In genomic region chr10:119206603-119207366, GRCh38 we compare ENCODE assay signal across 1 cellular context.
TF ChIP-seq lines count a peak whose summit lies in the region.

No MANE protein-coding gene starts in this region.

TF ChIP-seq in HepG2, 621 proteins besides CTCF, POLR2A, EP300 and RAD21 (continued from another document and continues in another):
- TF ChIP-seq, protein P1, sequence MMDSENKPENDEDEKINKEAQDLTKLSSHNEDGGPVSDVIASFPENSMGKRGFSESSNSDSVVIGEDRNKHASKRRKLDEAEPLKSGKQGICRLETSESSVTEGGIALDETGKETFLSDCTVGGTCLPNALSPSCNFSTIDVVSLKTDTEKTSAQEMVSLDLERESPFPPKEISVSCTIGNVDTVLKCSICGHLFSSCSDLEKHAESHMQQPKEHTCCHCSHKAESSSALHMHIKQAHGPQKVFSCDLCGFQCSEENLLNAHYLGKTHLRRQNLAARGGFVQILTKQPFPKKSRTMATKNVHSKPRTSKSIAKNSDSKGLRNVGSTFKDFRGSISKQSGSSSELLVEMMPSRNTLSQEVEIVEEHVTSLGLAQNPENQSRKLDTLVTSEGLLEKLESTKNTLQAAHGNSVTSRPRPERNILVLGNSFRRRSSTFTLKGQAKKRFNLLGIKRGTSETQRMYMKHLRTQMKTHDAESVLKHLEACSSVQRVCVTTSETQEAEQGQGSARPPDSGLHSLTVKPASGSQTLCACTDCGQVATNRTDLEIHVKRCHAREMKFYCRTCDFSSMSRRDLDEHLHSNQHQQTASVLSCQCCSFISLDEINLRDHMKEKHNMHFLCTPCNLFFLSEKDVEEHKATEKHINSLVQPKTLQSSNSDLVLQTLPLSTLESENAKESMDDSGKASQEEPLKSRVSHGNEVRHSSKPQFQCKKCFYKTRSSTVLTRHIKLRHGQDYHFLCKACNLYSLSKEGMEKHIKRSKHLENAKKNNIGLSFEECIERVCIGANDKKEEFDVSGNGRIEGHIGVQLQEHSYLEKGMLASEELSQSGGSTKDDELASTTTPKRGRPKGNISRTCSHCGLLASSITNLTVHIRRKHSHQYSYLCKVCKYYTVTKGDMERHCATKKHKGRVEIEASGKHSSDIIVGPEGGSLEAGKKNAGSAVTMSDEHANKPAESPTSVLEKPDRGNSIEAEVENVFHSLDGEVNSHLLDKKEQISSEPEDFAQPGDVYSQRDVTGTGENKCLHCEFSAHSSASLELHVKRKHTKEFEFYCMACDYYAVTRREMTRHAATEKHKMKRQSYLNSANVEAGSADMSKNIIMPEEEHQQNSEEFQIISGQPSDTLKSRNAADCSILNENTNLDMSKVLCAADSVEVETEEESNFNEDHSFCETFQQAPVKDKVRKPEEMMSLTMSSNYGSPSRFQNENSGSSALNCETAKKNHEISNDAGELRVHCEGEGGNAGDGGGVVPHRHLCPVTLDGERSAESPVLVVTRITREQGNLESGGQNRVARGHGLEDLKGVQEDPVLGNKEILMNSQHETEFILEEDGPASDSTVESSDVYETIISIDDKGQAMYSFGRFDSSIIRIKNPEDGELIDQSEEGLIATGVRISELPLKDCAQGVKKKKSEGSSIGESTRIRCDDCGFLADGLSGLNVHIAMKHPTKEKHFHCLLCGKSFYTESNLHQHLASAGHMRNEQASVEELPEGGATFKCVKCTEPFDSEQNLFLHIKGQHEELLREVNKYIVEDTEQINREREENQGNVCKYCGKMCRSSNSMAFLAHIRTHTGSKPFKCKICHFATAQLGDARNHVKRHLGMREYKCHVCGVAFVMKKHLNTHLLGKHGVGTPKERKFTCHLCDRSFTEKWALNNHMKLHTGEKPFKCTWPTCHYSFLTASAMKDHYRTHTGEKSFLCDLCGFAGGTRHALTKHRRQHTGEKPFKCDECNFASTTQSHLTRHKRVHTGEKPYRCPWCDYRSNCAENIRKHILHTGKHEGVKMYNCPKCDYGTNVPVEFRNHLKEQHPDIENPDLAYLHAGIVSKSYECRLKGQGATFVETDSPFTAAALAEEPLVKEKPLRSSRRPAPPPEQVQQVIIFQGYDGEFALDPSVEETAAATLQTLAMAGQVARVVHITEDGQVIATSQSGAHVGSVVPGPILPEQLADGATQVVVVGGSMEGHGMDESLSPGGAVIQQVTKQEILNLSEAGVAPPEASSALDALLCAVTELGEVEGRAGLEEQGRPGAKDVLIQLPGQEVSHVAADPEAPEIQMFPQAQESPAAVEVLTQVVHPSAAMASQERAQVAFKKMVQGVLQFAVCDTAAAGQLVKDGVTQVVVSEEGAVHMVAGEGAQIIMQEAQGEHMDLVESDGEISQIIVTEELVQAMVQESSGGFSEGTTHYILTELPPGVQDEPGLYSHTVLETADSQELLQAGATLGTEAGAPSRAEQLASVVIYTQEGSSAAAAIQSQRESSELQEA (CRISPR knock-in tag; IDR thresholded peaks at IDR 0.05; ENCODE audit: not compliant biosample characterization): no peak
- TF ChIP-seq SIN3B (IDR thresholded peaks at IDR 0.05; ENCODE audit: low read length) (no peak), CBX2 (IDR thresholded peaks at IDR 0.05; ENCODE audit: low read depth, low read length) (no peak), CBX2 (CRISPR knock-in tag; IDR thresholded peaks at IDR 0.05; ENCODE audit: low read depth) (no peak), TCF7L2 (IDR thresholded peaks at IDR 0.05; ENCODE audit: low read depth, low read length) (no peak), ZBTB38 (CRISPR knock-in tag; IDR thresholded peaks at IDR 0.05) (no peak), ZNF441 (CRISPR knock-in tag; IDR thresholded peaks at IDR 0.05; ENCODE audit: borderline replicate concordance) (peak; percentile 30; the same call in 1 of the 2 replicates), NFATC3 (CRISPR knock-in tag; IDR thresholded peaks at IDR 0.05) (no peak), ZNF749 (CRISPR knock-in tag; IDR thresholded peaks at IDR 0.05; ENCODE audit: borderline replicate concordance) (no peak), ELK4 (CRISPR knock-in tag; IDR thresholded peaks at IDR 0.05; ENCODE audit: borderline replicate concordance) (no peak), SIX4 (CRISPR knock-in tag; IDR thresholded peaks at IDR 0.05) (no peak), SALL1 (CRISPR knock-in tag; IDR thresholded peaks at IDR 0.05) (no peak), SOX6 (IDR thresholded peaks at IDR 0.05) (no peak), SOX6 (CRISPR knock-in tag; IDR thresholded peaks at IDR 0.05) (peak; percentile 15; the same call in 1 of the 2 replicates), THAP7 (CRISPR knock-in tag; IDR thresholded peaks at IDR 0.05) (peak; percentile 38; the same call in 1 of the 2 replicates), SMARCE1 (IDR thresholded peaks at IDR 0.05; ENCODE audit: borderline replicate concordance) (no peak), ZFP1 (CRISPR knock-in tag; IDR thresholded peaks at IDR 0.05) (0 out of 2 replicates have a peak, but pooled peaks have one; percentile 18), NCOR1 (IDR thresholded peaks at IDR 0.05; ENCODE audit: borderline replicate concordance, low read length) (no peak), PLRG1 (conservative IDR thresholded peaks at IDR 0.05) (no peak), ZNF12 (CRISPR knock-in tag; IDR thresholded peaks at IDR 0.05) (no peak), ZBTB4 (CRISPR knock-in tag; IDR thresholded peaks at IDR 0.05; ENCODE audit: borderline replicate concordance) (no peak), ZNF672 (CRISPR knock-in tag; IDR thresholded peaks at IDR 0.05) (no peak), AGO2 (optimal IDR thresholded peaks at IDR 0.05; ENCODE audit: low read depth, low read length) (peak; percentile 96), MEF2D (CRISPR knock-in tag; IDR thresholded peaks at IDR 0.05) (0 out of 2 replicates have a peak, but pooled peaks have one; percentile 7), ZNF558 (CRISPR knock-in tag; IDR thresholded peaks at IDR 0.05; ENCODE audit: borderline replicate concordance) (peak; percentile 80; the same call in 1 of the 2 replicates), BHLHE40 (IDR thresholded peaks at IDR 0.05; ENCODE audit: low read length) (no peak), ZNF660 (CRISPR knock-in tag; IDR thresholded peaks at IDR 0.05; ENCODE audit: borderline replicate concordance, low read depth) (no peak), NBN (conservative IDR thresholded peaks at IDR 0.05) (no peak), FOXK1 (CRISPR knock-in tag; IDR thresholded peaks at IDR 0.05; ENCODE audit: borderline replicate concordance, low read depth) (no peak), KDM6A (CRISPR knock-in tag; IDR thresholded peaks at IDR 0.05; ENCODE audit: low read depth) (no peak), ZFX (CRISPR knock-in tag; IDR thresholded peaks at IDR 0.05; ENCODE audit: low read depth) (peak; percentile 79), CCAR2 (optimal IDR thresholded peaks at IDR 0.05; ENCODE audit: low read depth, low read length) (no peak), MAZ (IDR thresholded peaks at IDR 0.05; ENCODE audit: borderline replicate concordance, low read depth, low read length) (0 out of 2 replicates have a peak, but pooled peaks have one; percentile 26), MAZ (CRISPR knock-in tag; IDR thresholded peaks at IDR 0.05; ENCODE audit: low read depth) (no peak; the same call in 1 of the 2 replicates), ZNF446 (CRISPR knock-in tag; IDR thresholded peaks at IDR 0.05) (no peak), ZNF557 (CRISPR knock-in tag; IDR thresholded peaks at IDR 0.05) (0 out of 2 replicates have a peak, but pooled peaks have one; percentile 15)
- TF ChIP-seq, protein P2, sequence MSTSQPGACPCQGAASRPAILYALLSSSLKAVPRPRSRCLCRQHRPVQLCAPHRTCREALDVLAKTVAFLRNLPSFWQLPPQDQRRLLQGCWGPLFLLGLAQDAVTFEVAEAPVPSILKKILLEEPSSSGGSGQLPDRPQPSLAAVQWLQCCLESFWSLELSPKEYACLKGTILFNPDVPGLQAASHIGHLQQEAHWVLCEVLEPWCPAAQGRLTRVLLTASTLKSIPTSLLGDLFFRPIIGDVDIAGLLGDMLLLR (CRISPR knock-in tag; IDR thresholded peaks at IDR 0.05): no peak
- TF ChIP-seq, protein P3, sequence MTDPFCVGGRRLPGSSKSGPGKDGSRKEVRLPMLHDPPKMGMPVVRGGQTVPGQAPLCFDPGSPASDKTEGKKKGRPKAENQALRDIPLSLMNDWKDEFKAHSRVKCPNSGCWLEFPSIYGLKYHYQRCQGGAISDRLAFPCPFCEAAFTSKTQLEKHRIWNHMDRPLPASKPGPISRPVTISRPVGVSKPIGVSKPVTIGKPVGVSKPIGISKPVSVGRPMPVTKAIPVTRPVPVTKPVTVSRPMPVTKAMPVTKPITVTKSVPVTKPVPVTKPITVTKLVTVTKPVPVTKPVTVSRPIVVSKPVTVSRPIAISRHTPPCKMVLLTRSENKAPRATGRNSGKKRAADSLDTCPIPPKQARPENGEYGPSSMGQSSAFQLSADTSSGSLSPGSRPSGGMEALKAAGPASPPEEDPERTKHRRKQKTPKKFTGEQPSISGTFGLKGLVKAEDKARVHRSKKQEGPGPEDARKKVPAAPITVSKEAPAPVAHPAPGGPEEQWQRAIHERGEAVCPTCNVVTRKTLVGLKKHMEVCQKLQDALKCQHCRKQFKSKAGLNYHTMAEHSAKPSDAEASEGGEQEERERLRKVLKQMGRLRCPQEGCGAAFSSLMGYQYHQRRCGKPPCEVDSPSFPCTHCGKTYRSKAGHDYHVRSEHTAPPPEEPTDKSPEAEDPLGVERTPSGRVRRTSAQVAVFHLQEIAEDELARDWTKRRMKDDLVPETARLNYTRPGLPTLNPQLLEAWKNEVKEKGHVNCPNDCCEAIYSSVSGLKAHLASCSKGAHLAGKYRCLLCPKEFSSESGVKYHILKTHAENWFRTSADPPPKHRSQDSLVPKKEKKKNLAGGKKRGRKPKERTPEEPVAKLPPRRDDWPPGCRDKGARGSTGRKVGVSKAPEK (CRISPR knock-in tag; IDR thresholded peaks at IDR 0.05; ENCODE audit: borderline replicate concordance): no peak
- TF ChIP-seq, protein P4, sequence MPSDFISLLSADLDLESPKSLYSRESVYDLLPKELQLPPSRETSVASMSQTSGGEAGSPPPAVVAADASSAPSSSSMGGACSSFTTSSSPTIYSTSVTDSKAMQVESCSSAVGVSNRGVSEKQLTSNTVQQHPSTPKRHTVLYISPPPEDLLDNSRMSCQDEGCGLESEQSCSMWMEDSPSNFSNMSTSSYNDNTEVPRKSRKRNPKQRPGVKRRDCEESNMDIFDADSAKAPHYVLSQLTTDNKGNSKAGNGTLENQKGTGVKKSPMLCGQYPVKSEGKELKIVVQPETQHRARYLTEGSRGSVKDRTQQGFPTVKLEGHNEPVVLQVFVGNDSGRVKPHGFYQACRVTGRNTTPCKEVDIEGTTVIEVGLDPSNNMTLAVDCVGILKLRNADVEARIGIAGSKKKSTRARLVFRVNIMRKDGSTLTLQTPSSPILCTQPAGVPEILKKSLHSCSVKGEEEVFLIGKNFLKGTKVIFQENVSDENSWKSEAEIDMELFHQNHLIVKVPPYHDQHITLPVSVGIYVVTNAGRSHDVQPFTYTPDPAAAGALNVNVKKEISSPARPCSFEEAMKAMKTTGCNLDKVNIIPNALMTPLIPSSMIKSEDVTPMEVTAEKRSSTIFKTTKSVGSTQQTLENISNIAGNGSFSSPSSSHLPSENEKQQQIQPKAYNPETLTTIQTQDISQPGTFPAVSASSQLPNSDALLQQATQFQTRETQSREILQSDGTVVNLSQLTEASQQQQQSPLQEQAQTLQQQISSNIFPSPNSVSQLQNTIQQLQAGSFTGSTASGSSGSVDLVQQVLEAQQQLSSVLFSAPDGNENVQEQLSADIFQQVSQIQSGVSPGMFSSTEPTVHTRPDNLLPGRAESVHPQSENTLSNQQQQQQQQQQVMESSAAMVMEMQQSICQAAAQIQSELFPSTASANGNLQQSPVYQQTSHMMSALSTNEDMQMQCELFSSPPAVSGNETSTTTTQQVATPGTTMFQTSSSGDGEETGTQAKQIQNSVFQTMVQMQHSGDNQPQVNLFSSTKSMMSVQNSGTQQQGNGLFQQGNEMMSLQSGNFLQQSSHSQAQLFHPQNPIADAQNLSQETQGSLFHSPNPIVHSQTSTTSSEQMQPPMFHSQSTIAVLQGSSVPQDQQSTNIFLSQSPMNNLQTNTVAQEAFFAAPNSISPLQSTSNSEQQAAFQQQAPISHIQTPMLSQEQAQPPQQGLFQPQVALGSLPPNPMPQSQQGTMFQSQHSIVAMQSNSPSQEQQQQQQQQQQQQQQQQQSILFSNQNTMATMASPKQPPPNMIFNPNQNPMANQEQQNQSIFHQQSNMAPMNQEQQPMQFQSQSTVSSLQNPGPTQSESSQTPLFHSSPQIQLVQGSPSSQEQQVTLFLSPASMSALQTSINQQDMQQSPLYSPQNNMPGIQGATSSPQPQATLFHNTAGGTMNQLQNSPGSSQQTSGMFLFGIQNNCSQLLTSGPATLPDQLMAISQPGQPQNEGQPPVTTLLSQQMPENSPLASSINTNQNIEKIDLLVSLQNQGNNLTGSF (CRISPR knock-in tag; IDR thresholded peaks at IDR 0.05): no peak; the same call in 1 of the 2 replicates
